24 cellular contexts compared by ENCODE assay signal in the genomic region with DNA sequence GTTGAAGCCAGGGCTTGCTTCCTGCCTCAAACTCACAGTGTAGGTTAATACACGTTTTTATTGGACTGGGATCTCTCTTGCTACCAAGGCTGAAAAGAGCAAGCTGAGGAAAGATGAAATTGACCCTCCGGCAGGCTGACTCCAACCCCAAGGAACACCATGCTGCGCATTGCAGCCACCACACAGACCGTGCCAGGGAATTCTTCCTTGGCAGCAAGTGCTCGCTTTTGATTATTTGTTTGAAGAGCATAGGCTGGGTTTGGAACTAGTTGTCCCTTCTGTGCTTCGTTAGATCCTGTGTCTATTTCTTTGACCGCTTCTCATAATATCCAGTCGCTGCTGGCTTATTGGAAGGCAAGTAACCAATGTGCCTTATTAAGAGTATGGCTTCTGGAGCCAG. TPM values are rescaled to one million over a fixed set of nuclear protein-coding genes. Genes with fewer than 3 reads are reported as not detected.
A peak's percentile ranks its signal among the peaks of the same experiment; 100 is the strongest.
DNase-seq lines count a peak whose midpoint lies in the region; ATAC-seq and TF ChIP-seq lines count a peak whose summit lies in the region.
"Had no signal": no experiment of that assay in that cellular context is flagged by ENCODE, and none has a peak within 500 bp of the region (broad histone marks: within the 10 kb centered on the region; RNA-seq: fewer than 3 reads in every experiment).

No MANE protein-coding gene starts in this region.

- DNase-seq in heart left ventricle (no peak), cardiac septum (ENCODE audit: low spot score) (no peak), endothelial cell (ENCODE audit: low spot score) (no peak), neural crest cell (ENCODE audit: low read depth, low spot score) (no peak)
- DNase-seq in naive thymus-derived CD8-positive, alpha-beta T cell, result no peak
- no peak for DNase-seq in activated CD8-positive, alpha-beta memory T cell treated with anti-CD3 and anti-CD28 coated beads, Interleukin-2, amount 10 ng/mL, durations not matched to agents 7 days and 5 days
- DNase-seq in activated T-helper 1 cell treated with anti-CD3 and anti-CD28 coated beads, Interleukin-12 subunit alpha, Interleukin-12 subunit beta, Interleukin-2, Interleukin-4 antibody, amounts not matched to agents 30 ng/mL and 10 ng/mL and 1 ng/mL, durations not matched to agents 14 hours and 24 hours and 36 hours (ENCODE audit: low spot score), result no peak
- DNase-seq in activated T-cell treated with anti-CD3 and anti-CD28 coated beads, Interleukin-2, amount 50 U/mL, for 48 hours, result no peak
- DNase-seq: activated CD4-positive, alpha-beta memory T cell treated with anti-CD3 and anti-CD28 coated beads for 36 hours; activated naive CD4-positive, alpha-beta T cell treated with Interleukin-2 at 50 U/mL for 16 hours; amniotic stem cell; CD4-positive, CD25-positive, alpha-beta regulatory T cell; DMS 273 treated with DMSO at 0.1 percent for 48 hours; foreskin melanocyte; GM23248; NCI-H1694 treated with DMSO at 0.1 percent for 48 hours; NCI-H226; NCI-H82; PC-9; retina had no signal

- peak; percentile 36 to 78 (median 68) for ATAC-seq in heart left ventricle
- no peak for ATAC-seq in naive thymus-derived CD8-positive, alpha-beta T cell
- no peak for ATAC-seq in activated CD8-positive, alpha-beta memory T cell treated with anti-CD3 and anti-CD28 coated beads, Interleukin-2, amount 10 ng/mL, durations not matched to agents 7 days and 5 days
- ATAC-seq: A549, WTC11 had no signal

- CTCF ChIA-PET in activated CD8-positive, alpha-beta memory T cell treated with anti-CD3 and anti-CD28 coated beads, Interleukin-2, amount 10 ng/mL, durations not matched to agents 7 days and 5 days (lab: Charles Lee), result interaction anchor here (0.9 kb wide), 1 partner anchor 106 kb away, joined by 3 read pairs; no protein-coding TSS in a partner anchor

- H3K27me3 ChIP-seq in heart left ventricle, result no peaks in the 10 kb centered on the region

- peak overlapping the region in 1 of 12 donors; percentile 39 for H3K27ac ChIP-seq in heart left ventricle
- H3K27ac ChIP-seq: A549, epithelial cell of prostate, GM23248, PC-9 had no signal

- no peak for TF ChIP-seq POLR2A in heart left ventricle (IDR thresholded peaks at IDR 0.05)

- H3K4me1 Mint-ChIP-seq in endothelial cell (ENCODE audit: unreplicated experiment), result peaks cover 61% of the 10 kb centered on the region
- peaks cover 72% of the 10 kb centered on the region for H3K4me1 Mint-ChIP-seq in neural crest cell
- peaks cover 5 to 39% (median 9%) of the 10 kb centered on the region in 4 donors for H3K4me1 Mint-ChIP-seq in naive thymus-derived CD8-positive, alpha-beta T cell
- peaks cover 14% of the 10 kb centered on the region for H3K4me1 Mint-ChIP-seq in activated CD8-positive, alpha-beta memory T cell treated with anti-CD3 and anti-CD28 coated beads, Interleukin-2, amount 10 ng/mL, durations not matched to agents 7 days and 5 days
- H3K4me1 Mint-ChIP-seq in activated T-helper 1 cell treated with anti-CD3 and anti-CD28 coated beads, Interleukin-12 subunit alpha, Interleukin-12 subunit beta, Interleukin-2, Interleukin-4 antibody, amounts not matched to agents 30 ng/mL and 10 ng/mL and 1 ng/mL, durations not matched to agents 14 hours and 24 hours and 36 hours (ENCODE audit: low read depth), result peaks cover 13% of the 10 kb centered on the region

- H3K36me3 Mint-ChIP-seq in endothelial cell (ENCODE audit: low read depth, unreplicated experiment), result no peaks in the 10 kb centered on the region
- H3K36me3 Mint-ChIP-seq in neural crest cell (ENCODE audit: low read depth), result no peaks in the 10 kb centered on the region
- H3K36me3 Mint-ChIP-seq in naive thymus-derived CD8-positive, alpha-beta T cell, result no peaks in the 10 kb centered on the region
- peaks cover 8% of the 10 kb centered on the region for H3K36me3 Mint-ChIP-seq in activated CD8-positive, alpha-beta memory T cell treated with anti-CD3 and anti-CD28 coated beads, Interleukin-2, amount 10 ng/mL, durations not matched to agents 7 days and 5 days
- H3K36me3 Mint-ChIP-seq in activated T-helper 1 cell treated with anti-CD3 and anti-CD28 coated beads, Interleukin-12 subunit alpha, Interleukin-12 subunit beta, Interleukin-2, Interleukin-4 antibody, amounts not matched to agents 30 ng/mL and 10 ng/mL and 1 ng/mL, durations not matched to agents 14 hours and 24 hours and 36 hours (ENCODE audit: low read depth), result peaks cover 4% of the 10 kb centered on the region
- H3K36me3 Mint-ChIP-seq: activated CD4-positive, alpha-beta memory T cell treated with anti-CD3 and anti-CD28 coated beads for 36 hours; CD4-positive, CD25-positive, alpha-beta regulatory T cell; WTC11 had no signal

- H3K4me3 Mint-ChIP-seq in endothelial cell (ENCODE audit: unreplicated experiment), result no peak overlapping the region
- no peak overlapping the region for H3K4me3 Mint-ChIP-seq in neural crest cell
- no peak overlapping the region for H3K4me3 Mint-ChIP-seq in naive thymus-derived CD8-positive, alpha-beta T cell
- no peak overlapping the region for H3K4me3 Mint-ChIP-seq in activated CD8-positive, alpha-beta memory T cell treated with anti-CD3 and anti-CD28 coated beads, Interleukin-2, amount 10 ng/mL, durations not matched to agents 7 days and 5 days
- no peak overlapping the region for H3K4me3 Mint-ChIP-seq in activated T-helper 1 cell treated with anti-CD3 and anti-CD28 coated beads, Interleukin-12 subunit alpha, Interleukin-12 subunit beta, Interleukin-2, Interleukin-4 antibody, amounts not matched to agents 30 ng/mL and 10 ng/mL and 1 ng/mL, durations not matched to agents 14 hours and 24 hours and 36 hours
- H3K4me3 Mint-ChIP-seq: activated CD4-positive, alpha-beta memory T cell treated with anti-CD3 and anti-CD28 coated beads for 36 hours; CD4-positive, CD25-positive, alpha-beta regulatory T cell; T-helper 2 cell treated with Interferon-gamma antibody and Interleukin-4, amounts not matched to agents 5 μg/mL and 100 μg/mL, for 36 hours; WTC11 had no signal

- no peak for TF ChIP-seq CTCF in heart left ventricle (IDR thresholded peaks at IDR 0.05)
- no peak for TF ChIP-seq CTCF in endothelial cell (IDR thresholded peaks at IDR 0.05; ENCODE audit: unreplicated experiment)
- no peak for TF ChIP-seq CTCF in neural crest cell (conservative IDR thresholded peaks at IDR 0.05)

- no peaks in the 10 kb centered on the region for H3K9me3 Mint-ChIP-seq in endothelial cell (ENCODE audit: unreplicated experiment)
- no peaks in the 10 kb centered on the region for H3K9me3 Mint-ChIP-seq in neural crest cell
- H3K9me3 Mint-ChIP-seq in naive thymus-derived CD8-positive, alpha-beta T cell, result no peaks in the 10 kb centered on the region
- H3K9me3 Mint-ChIP-seq in activated CD8-positive, alpha-beta memory T cell treated with anti-CD3 and anti-CD28 coated beads, Interleukin-2, amount 10 ng/mL, durations not matched to agents 7 days and 5 days (ENCODE audit: low read depth), result peaks cover 3% of the 10 kb centered on the region
- peaks cover 9% of the 10 kb centered on the region for H3K9me3 Mint-ChIP-seq in activated T-helper 1 cell treated with anti-CD3 and anti-CD28 coated beads, Interleukin-12 subunit alpha, Interleukin-12 subunit beta, Interleukin-2, Interleukin-4 antibody, amounts not matched to agents 30 ng/mL and 10 ng/mL and 1 ng/mL, durations not matched to agents 14 hours and 24 hours and 36 hours
- H3K9me3 Mint-ChIP-seq: activated CD4-positive, alpha-beta memory T cell treated with anti-CD3 and anti-CD28 coated beads for 36 hours; T-helper 2 cell treated with Interferon-gamma antibody and Interleukin-4, amounts not matched to agents 5 μg/mL and 100 μg/mL, for 36 hours; WTC11 had no signal

- intact Hi-C loops in heart left ventricle (cut with DNase I), result loop anchor here in 3 of 10 donors (5.0 to 10.0 kb wide), 3 partner anchors 33 to 97 kb away; partner anchors contain the start of genes CXCR4 (in 3 of the 3) and DARS1 (in 1 of the 3)
- intact Hi-C loops in cardiac septum (cut with DNase I), result no loop called here
- intact Hi-C loops in activated T-helper 1 cell treated with anti-CD3 and anti-CD28 coated beads, Interleukin-12 subunit alpha, Interleukin-12 subunit beta, Interleukin-2, Interleukin-4 antibody, amounts not matched to agents 30 ng/mL and 10 ng/mL and 1 ng/mL, durations not matched to agents 14 hours and 24 hours and 36 hours (cut with micrococcal nuclease), result no loop called here

- H3K27ac Mint-ChIP-seq in endothelial cell (ENCODE audit: unreplicated experiment), result peak overlapping the region; percentile 65
- H3K27ac Mint-ChIP-seq in neural crest cell (ENCODE audit: unreplicated experiment), result peak overlapping the region; percentile 70
- H3K27ac Mint-ChIP-seq in naive thymus-derived CD8-positive, alpha-beta T cell, result peak overlapping the region in 1 of 10 donors; percentile 70
- no peak overlapping the region for H3K27ac Mint-ChIP-seq in activated CD8-positive, alpha-beta memory T cell treated with anti-CD3 and anti-CD28 coated beads, Interleukin-2, amount 10 ng/mL, durations not matched to agents 7 days and 5 days
- H3K27ac Mint-ChIP-seq in activated T-helper 1 cell treated with anti-CD3 and anti-CD28 coated beads, Interleukin-12 subunit alpha, Interleukin-12 subunit beta, Interleukin-2, Interleukin-4 antibody, amounts not matched to agents 30 ng/mL and 10 ng/mL and 1 ng/mL, durations not matched to agents 14 hours and 24 hours and 36 hours, result no peak overlapping the region
- H3K27ac Mint-ChIP-seq: activated CD4-positive, alpha-beta memory T cell treated with anti-CD3 and anti-CD28 coated beads for 36 hours; CD4-positive, CD25-positive, alpha-beta regulatory T cell; T-helper 2 cell treated with Interferon-gamma antibody and Interleukin-4, amounts not matched to agents 5 μg/mL and 100 μg/mL, for 36 hours; WTC11 had no signal

- 64 to 76% (median 73%) methylated on average over 8 of the region's 8 CpGs for WGBS in heart left ventricle, 4 donors

- POLR2A ChIA-PET in naive thymus-derived CD8-positive, alpha-beta T cell (lab: Charles Lee), result no interaction called here

- H3K36me3 ChIP-seq in heart left ventricle, result no peaks in the 10 kb centered on the region

- H3K4me1 ChIP-seq in heart left ventricle, result peaks cover 0 to 40% (median 1%) of the 10 kb centered on the region in 12 donors

- peaks cover 2% of the 10 kb centered on the region for H3K27me3 Mint-ChIP-seq in endothelial cell (ENCODE audit: unreplicated experiment)
- H3K27me3 Mint-ChIP-seq in neural crest cell (ENCODE audit: low read depth), result no peaks in the 10 kb centered on the region
- no peaks in the 10 kb centered on the region for H3K27me3 Mint-ChIP-seq in naive thymus-derived CD8-positive, alpha-beta T cell
- no peaks in the 10 kb centered on the region for H3K27me3 Mint-ChIP-seq in activated CD8-positive, alpha-beta memory T cell treated with anti-CD3 and anti-CD28 coated beads, Interleukin-2, amount 10 ng/mL, durations not matched to agents 7 days and 5 days
- peaks cover 2% of the 10 kb centered on the region for H3K27me3 Mint-ChIP-seq in activated T-helper 1 cell treated with anti-CD3 and anti-CD28 coated beads, Interleukin-12 subunit alpha, Interleukin-12 subunit beta, Interleukin-2, Interleukin-4 antibody, amounts not matched to agents 30 ng/mL and 10 ng/mL and 1 ng/mL, durations not matched to agents 14 hours and 24 hours and 36 hours (ENCODE audit: insufficient read depth)
- H3K27me3 Mint-ChIP-seq: activated CD4-positive, alpha-beta memory T cell treated with anti-CD3 and anti-CD28 coated beads for 36 hours had no signal

- H3K4me3 ChIP-seq in heart left ventricle, result no peak overlapping the region
- H3K4me3 ChIP-seq: A549, GM23248, PC-9 had no signal

- no peaks in the 10 kb centered on the region for H3K9me3 ChIP-seq in heart left ventricle
- H3K9me3 ChIP-seq: A549 had no signal

RNA-seq across cellular contexts. Expression of gene DARS1, which starts 34.4 kb away (rescaled TPM):
- 10 to 100 TPM; 51.2 to 64.4 (median 55.0) TPM for total RNA-seq in heart left ventricle
- 10 to 100 TPM; 64.8 to 90.0 TPM for polyA plus RNA-seq in heart left ventricle
- total RNA-seq in cardiac septum, result 52.9 TPM
- total RNA-seq in endothelial cell (ENCODE audit: unreplicated experiment), result 82.9 TPM
- 73.8 and 91.1 TPM in 2 replicates for total RNA-seq in neural crest cell
- total RNA-seq in naive thymus-derived CD8-positive, alpha-beta T cell, result 10 to 100 TPM; 58.5 to 59.4 TPM
- 100 to 1,000 TPM; 129 to 135 (median 133) TPM for polyA plus RNA-seq in naive thymus-derived CD8-positive, alpha-beta T cell
- 100 to 1,000 TPM in 1 of 2 experiments, 10 to 100 TPM in 1; 94.0 to 109 TPM for total RNA-seq in activated CD8-positive, alpha-beta memory T cell treated with anti-CD3 and anti-CD28 coated beads, Interleukin-2, amount 10 ng/mL, durations not matched to agents 7 days and 5 days
- total RNA-seq in activated T-helper 1 cell treated with anti-CD3 and anti-CD28 coated beads, Interleukin-12 subunit alpha, Interleukin-12 subunit beta, Interleukin-2, Interleukin-4 antibody, amounts not matched to agents 30 ng/mL and 10 ng/mL and 1 ng/mL, durations not matched to agents 14 hours and 24 hours and 36 hours, result 132 and 140 TPM in 2 replicates

Comparison
In these comparisons a context has a peak if more than half of its experiments do, and no peak if none do; other contexts are left out.
1. ATAC-seq: peak in heart left ventricle (4 of 4); none in naive thymus-derived CD8-positive, alpha-beta T cell (0 of 2) and activated CD8-positive, alpha-beta memory T cell treated with anti-CD3 and anti-CD28 coated beads, Interleukin-2, amount 10 ng/mL, durations not matched to agents 7 days and 5 days (single experiment).
2. H3K27ac Mint-ChIP-seq: peak in endothelial cell (single experiment) and neural crest cell (single experiment); none in activated CD8-positive, alpha-beta memory T cell treated with anti-CD3 and anti-CD28 coated beads, Interleukin-2, amount 10 ng/mL, durations not matched to agents 7 days and 5 days (single experiment) and activated T-helper 1 cell treated with anti-CD3 and anti-CD28 coated beads, Interleukin-12 subunit alpha, Interleukin-12 subunit beta, Interleukin-2, Interleukin-4 antibody, amounts not matched to agents 30 ng/mL and 10 ng/mL and 1 ng/mL, durations not matched to agents 14 hours and 24 hours and 36 hours (single experiment).